ENCODE assay signal across 19 cellular contexts in the genomic region with DNA sequence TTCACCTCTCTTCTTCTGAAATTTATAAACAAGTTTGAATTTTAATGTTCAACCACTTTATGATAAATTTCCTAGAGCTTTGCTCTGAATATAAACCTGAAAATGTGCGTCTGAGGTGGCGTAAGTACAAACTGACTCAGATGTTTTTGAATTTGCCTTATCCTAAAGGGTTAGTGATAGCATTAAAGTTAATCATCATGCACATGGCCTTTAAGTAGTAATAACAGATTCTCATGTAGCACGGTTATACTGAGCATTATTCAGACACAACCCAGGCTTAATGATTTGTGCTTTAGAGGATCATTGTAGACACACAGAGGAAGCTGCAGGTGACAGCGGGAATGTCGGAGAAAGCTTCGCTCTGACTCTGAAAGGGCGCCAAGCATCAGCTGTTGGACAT.
"Had no signal": no experiment of that assay in that cellular context is flagged by ENCODE, and none has a peak within 500 bp of the region (broad histone marks: within the 10 kb centered on the region; RNA-seq: fewer than 3 reads in every experiment).

No MANE protein-coding gene starts in this region.

- H3K9me3 ChIP-seq: lower lobe of right lung, suprapubic skin, vagina had no signal

- H3K4me1 ChIP-seq: suprapubic skin, vagina had no signal

- ATAC-seq: left colon; natural killer cell treated with Interleukin-12 subunit alpha and Interleukin-12 subunit beta and Interleukin-15 and Interleukin-18, amount 100 ng/mL, for 72 hours; sciatic nerve; stimulated activated naive CD8-positive, alpha-beta T cell treated with anti-CD3 and anti-CD28 coated beads, Interleukin-15, Interleukin-2, amounts not matched to agents 100 U/mL and 50 U/mL, for 24 hours had no signal

- H3K27ac ChIP-seq: lower lobe of right lung, suprapubic skin, vagina had no signal

- H3K27me3 ChIP-seq: suprapubic skin, vagina had no signal

- H3K36me3 ChIP-seq: lower lobe of right lung, suprapubic skin, vagina had no signal

- DNase-seq: activated CD4-positive, alpha-beta T cell treated with anti-CD3 and anti-CD28 coated beads, Interleukin-2, amount 50 U/mL, for 4 hours; activated naive CD4-positive, alpha-beta T cell treated with Interleukin-2 at 50 U/mL for 16 hours; activated naive CD8-positive, alpha-beta T cell treated with anti-CD3 and anti-CD28 coated beads, Interleukin-2, amount 10 ng/mL, durations not matched to agents 7 days and 5 days; caudate nucleus; foreskin fibroblast; hypothalamus; islet precursor cell; left colon; lower lobe of right lung; stimulated activated naive CD8-positive, alpha-beta T cell treated with anti-CD3 and anti-CD28 coated beads, Interleukin-15, Interleukin-2, amounts not matched to agents 100 U/mL and 50 U/mL, for 24 hours; T-helper 1 cell; T-helper 9 cell; trophoblast cell had no signal

- H3K27me3 Mint-ChIP-seq: activated naive CD8-positive, alpha-beta T cell treated with anti-CD3 and anti-CD28 coated beads, Interleukin-2, amount 10 ng/mL, durations not matched to agents 7 days and 5 days; brain; natural killer cell treated with Interleukin-12 subunit alpha and Interleukin-12 subunit beta and Interleukin-15 and Interleukin-18, amount 100 ng/mL, for 72 hours had no signal

- H3K4me3 Mint-ChIP-seq: activated naive CD8-positive, alpha-beta T cell treated with anti-CD3 and anti-CD28 coated beads, Interleukin-2, amount 10 ng/mL, durations not matched to agents 7 days and 5 days; brain; natural killer cell treated with Interleukin-12 subunit alpha and Interleukin-12 subunit beta and Interleukin-15 and Interleukin-18, amount 100 ng/mL, for 72 hours had no signal

- H3K4me2 ChIP-seq: smooth muscle cell had no signal

- H3K9me3 Mint-ChIP-seq: activated naive CD8-positive, alpha-beta T cell treated with anti-CD3 and anti-CD28 coated beads, Interleukin-2, amount 10 ng/mL, durations not matched to agents 7 days and 5 days; brain; natural killer cell treated with Interleukin-12 subunit alpha and Interleukin-12 subunit beta and Interleukin-15 and Interleukin-18, amount 100 ng/mL, for 72 hours had no signal

- H3K4me3 ChIP-seq: lower lobe of right lung, smooth muscle cell, suprapubic skin, vagina had no signal

- H3K27ac Mint-ChIP-seq: activated naive CD8-positive, alpha-beta T cell treated with anti-CD3 and anti-CD28 coated beads, Interleukin-2, amount 10 ng/mL, durations not matched to agents 7 days and 5 days; brain had no signal
